In the genomic region with DNA sequence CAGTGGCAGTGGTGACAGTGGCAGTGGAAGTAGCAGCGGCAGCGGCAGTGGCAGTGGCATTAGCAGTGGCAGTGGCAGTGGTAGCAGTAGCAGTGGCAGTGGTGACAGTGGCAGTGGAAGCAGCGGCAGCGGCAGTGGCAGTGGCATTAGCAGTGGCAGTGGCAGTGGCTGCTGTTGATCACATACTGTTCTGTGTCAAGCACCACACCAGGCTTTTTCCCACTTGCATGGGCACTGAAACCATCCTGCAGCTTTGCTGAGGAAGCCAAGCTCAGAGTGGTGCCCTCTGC, we compare ENCODE assay signal across 7 cellular contexts. TPM values are rescaled to one million over a fixed set of nuclear protein-coding genes. Genes with fewer than 3 reads are reported as not detected.
"Had no signal": no experiment of that assay in that cellular context is flagged by ENCODE, and none has a peak within 500 bp of the region (broad histone marks: within the 10 kb centered on the region; RNA-seq: fewer than 3 reads in every experiment).

No MANE protein-coding gene starts in this region.

RNA-seq across cellular contexts. Expression of a gene that starts 1.3 kb away (rescaled TPM):
- total RNA-seq: HT1080, K562, M059J, Right ventricle myocardium superior, RPMI7951, SJSA1 had no signal
- polyA plus RNA-seq: IgD-negative memory B cell, K562 had no signal

RNA-seq across cellular contexts. Expression of a gene that starts 49.8 kb away (rescaled TPM):
- total RNA-seq: HT1080, M059J, RPMI7951, SJSA1 had no signal
- polyA plus RNA-seq: IgD-negative memory B cell had no signal
